In the genomic region with DNA sequence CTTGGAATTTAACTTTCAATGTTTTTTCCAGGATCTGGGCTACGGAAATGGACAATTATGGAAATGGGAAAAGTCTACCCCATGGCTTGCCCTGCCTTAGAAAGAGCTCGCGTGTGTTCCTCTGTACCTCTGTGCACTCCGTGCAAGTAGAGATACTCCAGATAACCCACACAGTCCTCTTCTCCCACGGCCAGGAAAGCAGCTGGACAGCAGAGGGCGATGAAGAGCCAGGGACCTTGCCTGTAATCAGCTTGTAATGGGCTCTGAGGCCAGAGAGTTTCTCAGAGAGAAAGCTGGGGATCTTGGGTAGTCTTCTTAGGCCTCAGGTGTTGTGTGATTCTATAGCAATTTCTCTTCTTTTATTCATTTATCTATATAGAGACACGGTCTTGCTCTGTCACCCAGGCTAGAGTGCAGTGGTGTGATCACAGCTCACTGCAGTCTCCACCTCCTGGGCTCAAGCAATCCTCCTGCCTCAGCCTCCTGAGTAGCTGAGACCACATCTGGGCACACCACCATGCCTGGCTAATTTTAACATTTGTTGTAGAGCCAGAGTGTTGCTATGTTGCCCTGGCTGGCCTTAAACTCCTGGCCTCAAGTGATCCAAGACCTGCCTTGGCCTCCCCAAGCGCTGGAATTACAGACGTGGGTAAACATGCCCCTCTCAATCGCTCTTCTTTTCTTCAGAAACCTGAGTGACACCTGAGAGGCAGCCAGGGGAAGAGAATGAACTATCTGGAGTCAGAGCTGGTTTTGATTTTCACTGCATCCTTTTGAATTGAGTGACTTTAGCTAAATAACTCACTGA, we compare ENCODE assay signal across 8 cellular contexts. TPM values are rescaled to one million over a fixed set of nuclear protein-coding genes. Genes with fewer than 3 reads are reported as not detected.
DNase-seq lines count a peak whose midpoint lies in the region; ATAC-seq and TF ChIP-seq lines count a peak whose summit lies in the region.

No MANE protein-coding gene starts in this region.

- ATAC-seq in activated T-cell treated with anti-CD3 and anti-CD28 coated beads, Interleukin-2, amount 50 U/mL, for 4 hours = peak; percentile 35 to 42
- ATAC-seq in HG02938 (IDR thresholded peaks at IDR 0.05; ENCODE audit: unreplicated experiment) = no peak

- H3K9ac ChIP-seq in Loucy (ENCODE audit: low read depth, low read length, poor library complexity, severe bottlenecking) (no peak overlapping the region), neural progenitor cell (no peak overlapping the region)

- intact Hi-C loops in stomach (cut with DNase I; ENCODE audit: low total_unique reads) = loop anchor here (5.0 kb wide), 1 partner anchor 68 kb away; no protein-coding TSS in a partner anchor

- H3K27ac Mint-ChIP-seq in neural progenitor cell = peak overlapping the region; percentile 35

- H3K27ac ChIP-seq in Peyer's patch (no peak overlapping the region), neural progenitor cell (no peak overlapping the region), stomach (peak overlapping the region in 1 of 5 donors; percentile 52)

- peaks cover 23% of the 10 kb centered on the region for H3K79me2 ChIP-seq in Loucy (ENCODE audit: insufficient read depth, low read length)
- peaks cover 23% of the 10 kb centered on the region for H3K79me2 ChIP-seq in neural progenitor cell (ENCODE audit: low read depth)

- H3K27me3 Mint-ChIP-seq in activated T-cell treated with anti-CD3 and anti-CD28 coated beads, Interleukin-2, amount 50 U/mL, for 4 hours (ENCODE audit: low read depth) = peaks cover 3% of the 10 kb centered on the region
- H3K27me3 Mint-ChIP-seq in neural progenitor cell (ENCODE audit: insufficient read depth, low read depth) = no peaks in the 10 kb centered on the region

- peaks cover 15% of the 10 kb centered on the region for H4K20me1 ChIP-seq in Loucy (ENCODE audit: insufficient read depth, low read length, poor library complexity, severe bottlenecking)
- H4K20me1 ChIP-seq in neural progenitor cell (ENCODE audit: low read depth) = peaks cover 18% of the 10 kb centered on the region

- no peak for TF ChIP-seq POLR2A in Peyer's patch (IDR thresholded peaks at IDR 0.05)
- no peak for TF ChIP-seq POLR2A in stomach (IDR thresholded peaks at IDR 0.05)

- H3K9me3 ChIP-seq in Loucy (ENCODE audit: insufficient read depth, low read depth, low read length) (no peaks in the 10 kb centered on the region), Peyer's patch (no peaks in the 10 kb centered on the region), neural progenitor cell (ENCODE audit: low read depth) (no peaks in the 10 kb centered on the region), stomach (no peaks in the 10 kb centered on the region)

- peaks cover 22% of the 10 kb centered on the region for H3K4me1 Mint-ChIP-seq in activated T-cell treated with anti-CD3 and anti-CD28 coated beads, Interleukin-2, amount 50 U/mL, for 4 hours (ENCODE audit: low read depth)
- H3K4me1 Mint-ChIP-seq in neural progenitor cell = peaks cover 35% of the 10 kb centered on the region

- H3K9me3 Mint-ChIP-seq in activated T-cell treated with anti-CD3 and anti-CD28 coated beads, Interleukin-2, amount 50 U/mL, for 4 hours = no peaks in the 10 kb centered on the region
- no peaks in the 10 kb centered on the region for H3K9me3 Mint-ChIP-seq in neural progenitor cell

- TF ChIP-seq CTCF in Loucy (conservative IDR thresholded peaks at IDR 0.05; ENCODE audit: low read length) (peak; percentile 96), Peyer's patch (IDR thresholded peaks at IDR 0.05) (peak; percentile 58 to 91 (median 88)), neural progenitor cell (IDR thresholded peaks at IDR 0.05) (peak; percentile 88), stomach (IDR thresholded peaks at IDR 0.05) (peak in 5 of 7 experiments; percentile 72 to 85 (median 78))

- no peaks in the 10 kb centered on the region for H3K9me2 ChIP-seq in Loucy (replicated peaks; ENCODE audit: low read depth, low read length)

- no peaks in the 10 kb centered on the region for H3K36me3 ChIP-seq in Loucy (ENCODE audit: insufficient read depth, low read length)
- H3K36me3 ChIP-seq in Peyer's patch = no peaks in the 10 kb centered on the region
- H3K36me3 ChIP-seq in neural progenitor cell = no peaks in the 10 kb centered on the region
- no peaks in the 10 kb centered on the region for H3K36me3 ChIP-seq in stomach

- WGBS in stomach, 5 donors = 30 to 33% (median 31%) methylated on average over 10 of the region's 10 CpGs

- no peaks in the 10 kb centered on the region for H3K27me3 ChIP-seq in Loucy (ENCODE audit: insufficient read depth, low read length, poor library complexity, severe bottlenecking)
- H3K27me3 ChIP-seq in Peyer's patch = no peaks in the 10 kb centered on the region
- no peaks in the 10 kb centered on the region for H3K27me3 ChIP-seq in neural progenitor cell
- H3K27me3 ChIP-seq in stomach = no peaks in the 10 kb centered on the region

- H3K4me2 ChIP-seq in Loucy (ENCODE audit: low read depth, low read length, poor library complexity, severe bottlenecking) = no peak overlapping the region
- H3K4me2 ChIP-seq in neural progenitor cell = no peak overlapping the region

- H3K4me1 ChIP-seq in Loucy (ENCODE audit: insufficient read depth, low read length, poor library complexity, severe bottlenecking) = peaks cover 22% of the 10 kb centered on the region
- H3K4me1 ChIP-seq in Peyer's patch = peaks cover 0 to 21% (median 0%) of the 10 kb centered on the region in 4 donors
- peaks cover 24% of the 10 kb centered on the region for H3K4me1 ChIP-seq in neural progenitor cell
- peaks cover 12 to 32% (median 26%) of the 10 kb centered on the region in 4 donors for H3K4me1 ChIP-seq in stomach

- H3K4me3 Mint-ChIP-seq in activated T-cell treated with anti-CD3 and anti-CD28 coated beads, Interleukin-2, amount 50 U/mL, for 4 hours = no peak overlapping the region
- H3K4me3 Mint-ChIP-seq in neural progenitor cell = peak overlapping the region; percentile 34

- no peak for TF ChIP-seq EP300 in stomach (IDR thresholded peaks at IDR 0.05)

- no peak overlapping the region for H3K4me3 ChIP-seq in Loucy (ENCODE audit: low read length, poor library complexity, severe bottlenecking)
- no peak overlapping the region for H3K4me3 ChIP-seq in Peyer's patch
- H3K4me3 ChIP-seq in neural progenitor cell = no peak overlapping the region
- H3K4me3 ChIP-seq in stomach = no peak overlapping the region

- H3F3A ChIP-seq in Loucy (ENCODE audit: low read depth) (no peaks in the 10 kb centered on the region), neural progenitor cell (ENCODE audit: low read depth) (peaks cover 29% of the 10 kb centered on the region)

- DNase-seq in DMS153 treated with DMSO at 0.1 percent for 48 hours (lab: John Stamatoyannopoulos, UW; ENCODE audit: unreplicated experiment) (peak; percentile 81), Peyer's patch (peak; percentile 84 to 95 (median 89)), fibroblast of peridontal ligament (ENCODE audit: extremely low read depth) (peak; percentile 83), neural progenitor cell (ENCODE audit: low spot score) (peak; percentile 85), stomach (peak; percentile 90)
- DNase-seq in activated T-cell treated with anti-CD3 and anti-CD28 coated beads, Interleukin-2, amount 50 U/mL, for 4 hours = peak; percentile 80

- no peaks in the 10 kb centered on the region for H3K36me3 Mint-ChIP-seq in activated T-cell treated with anti-CD3 and anti-CD28 coated beads, Interleukin-2, amount 50 U/mL, for 4 hours (ENCODE audit: insufficient read depth)
- H3K36me3 Mint-ChIP-seq in neural progenitor cell = peaks cover 3% of the 10 kb centered on the region

- H2AFZ ChIP-seq in Loucy (ENCODE audit: low read length) (no peak overlapping the region; the same call in 1 of the 2 replicates), neural progenitor cell (replicated peaks) (peak overlapping the region; percentile 11)

RNA-seq across cellular contexts. Expression of a gene that starts 2.3 kb away (rescaled TPM):
- total RNA-seq in Peyer's patch = 10 to 100 TPM; 14.2 to 24.5 (median 16.1) TPM
- 10 to 100 TPM; 32.2 to 33.2 (median 32.8) TPM for total RNA-seq in activated T-cell treated with anti-CD3 and anti-CD28 coated beads, Interleukin-2, amount 50 U/mL, for 4 hours
- 17.8 and 27.0 TPM in 2 replicates for total RNA-seq in neural progenitor cell (ENCODE audit: low replicate concordance)
- total RNA-seq in stomach = 10 to 100 TPM in 4 of 5 donors, 1 to 10 TPM in 1; 4.9 to 52.4 (median 14.1) TPM
- 10 to 100 TPM in 1 of 3 donors, 1 to 10 TPM in 2; 2.5 to 10.4 (median 7.2) TPM for polyA plus RNA-seq in stomach

RNA-seq across cellular contexts. Expression of a gene that starts 5.5 kb away (rescaled TPM):
- total RNA-seq in Peyer's patch (under 1 TPM in 2 of 4 donors, not detected in 2; 0.13 to 0.18 TPM), neural progenitor cell (ENCODE audit: low replicate concordance) (0.22 TPM in 1 of 2 replicates, not detected in the other), stomach (under 1 TPM in 1 of 5 donors, not detected in 4; 0.18 TPM)
- under 1 TPM in 2 of 3 donors, not detected in 1; 0.03 TPM for total RNA-seq in activated T-cell treated with anti-CD3 and anti-CD28 coated beads, Interleukin-2, amount 50 U/mL, for 4 hours
- under 1 TPM in 2 of 3 donors, not detected in 1; 0.03 to 0.06 TPM for polyA plus RNA-seq in stomach

RNA-seq across cellular contexts. Expression of a gene that starts 52.3 kb away (rescaled TPM):
- total RNA-seq in Peyer's patch (10 to 100 TPM in 3 of 4 donors, 1 to 10 TPM in 1; 6.6 to 23.8 (median 17.8) TPM), neural progenitor cell (ENCODE audit: low replicate concordance) (59.0 and 68.3 TPM in 2 replicates), stomach (10 to 100 TPM in 4 of 5 donors, 1 to 10 TPM in 1; 5.4 to 23.3 (median 12.8) TPM)
- 10 to 100 TPM; 55.6 to 56.5 (median 55.9) TPM for total RNA-seq in activated T-cell treated with anti-CD3 and anti-CD28 coated beads, Interleukin-2, amount 50 U/mL, for 4 hours
- polyA plus RNA-seq in stomach = 10 to 100 TPM; 31.4 to 49.2 (median 35.9) TPM
